Comparison of ENCODE assay signal across 9 cellular contexts in the genomic region with DNA sequence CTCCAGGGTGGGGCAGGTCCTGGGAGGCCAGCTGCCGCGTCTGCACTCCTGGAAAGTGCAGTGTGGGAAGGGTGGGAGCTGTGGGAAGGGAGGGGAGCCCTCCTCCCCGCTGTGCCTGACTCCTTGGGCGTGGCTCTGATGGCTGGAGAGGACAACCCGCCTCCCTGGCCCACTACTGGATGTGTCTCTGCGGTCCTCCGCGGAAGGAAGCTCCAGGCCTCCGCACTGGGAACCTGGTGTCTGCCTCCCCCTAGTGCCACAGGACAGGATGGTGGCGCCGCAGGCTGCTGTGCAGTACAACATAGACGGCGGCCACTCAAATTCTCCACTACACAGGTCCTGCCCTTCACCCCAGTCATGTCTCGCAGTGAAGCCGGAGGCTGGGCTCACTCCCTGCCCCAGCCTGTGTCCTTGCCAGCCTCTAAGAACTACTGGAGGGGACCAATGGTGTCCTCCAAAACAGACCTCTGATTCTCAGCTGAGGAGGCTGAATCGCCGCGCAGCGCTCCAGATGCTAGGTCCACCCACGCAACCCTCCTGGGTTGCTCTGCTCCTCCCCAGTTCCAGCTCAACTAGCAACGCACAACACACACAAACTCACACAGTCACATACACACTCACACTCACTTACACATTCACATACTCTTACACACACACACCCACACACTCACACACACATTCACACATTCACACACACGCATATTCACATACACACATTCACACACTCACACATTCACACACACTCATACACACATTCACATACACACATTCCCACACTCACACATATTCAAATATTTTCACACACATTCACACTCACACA. TPM values are rescaled to one million over a fixed set of nuclear protein-coding genes. Genes with fewer than 3 reads are reported as not detected.
A peak's percentile ranks its signal among the peaks of the same experiment; 100 is the strongest.
DNase-seq lines count a peak whose midpoint lies in the region; ATAC-seq and TF ChIP-seq lines count a peak whose summit lies in the region.
"Had no signal": no experiment of that assay in that cellular context is flagged by ENCODE, and none has a peak within 500 bp of the region (broad histone marks: within the 10 kb centered on the region; RNA-seq: fewer than 3 reads in every experiment).

No MANE protein-coding gene starts in this region.

- POLR2A ChIA-PET in activated CD4-positive, alpha-beta T cell treated with anti-CD3 and anti-CD28 coated beads, Interleukin-2, amount 10 ng/mL, durations not matched to agents 7 days and 5 days (lab: Charles Lee), result no interaction called here

- no peak overlapping the region for H3K27ac Mint-ChIP-seq in activated CD4-positive, alpha-beta T cell treated with anti-CD3 and anti-CD28 coated beads, Interleukin-2, amount 10 ng/mL, durations not matched to agents 7 days and 5 days
- H3K27ac Mint-ChIP-seq in naive B cell, result peak overlapping the region; percentile 3 to 62 (median 20)

- H3K4me3 ChIP-seq in epithelial cell of proximal tubule (ENCODE audit: low read depth, low read length), result no peak overlapping the region

- peak; percentile 38 for TF ChIP-seq CTCF in epithelial cell of proximal tubule (conservative IDR thresholded peaks at IDR 0.05; ENCODE audit: low read depth, low read length)

- H3K27me3 Mint-ChIP-seq in activated CD4-positive, alpha-beta T cell treated with anti-CD3 and anti-CD28 coated beads, Interleukin-2, amount 10 ng/mL, durations not matched to agents 7 days and 5 days, result peaks cover 10% of the 10 kb centered on the region
- H3K27me3 Mint-ChIP-seq in naive B cell, result peaks cover 0 to 16% (median 7%) of the 10 kb centered on the region in 3 donors

- H3K4me1 Mint-ChIP-seq in activated CD4-positive, alpha-beta T cell treated with anti-CD3 and anti-CD28 coated beads, Interleukin-2, amount 10 ng/mL, durations not matched to agents 7 days and 5 days, result peaks cover 28% of the 10 kb centered on the region
- peaks cover 14 to 41% (median 23%) of the 10 kb centered on the region in 3 donors for H3K4me1 Mint-ChIP-seq in naive B cell

- H3K9me3 Mint-ChIP-seq in activated CD4-positive, alpha-beta T cell treated with anti-CD3 and anti-CD28 coated beads, Interleukin-2, amount 10 ng/mL, durations not matched to agents 7 days and 5 days, result no peaks in the 10 kb centered on the region
- H3K9me3 Mint-ChIP-seq in naive B cell, result no peaks in the 10 kb centered on the region

- ATAC-seq in GM19324 (IDR thresholded peaks at IDR 0.05; ENCODE audit: low FRiP score, unreplicated experiment) (peak; percentile 77), naive B cell (ENCODE audit: low read depth in 2 of 2) (peak; percentile 58 to 74), GM21723 (IDR thresholded peaks at IDR 0.05; ENCODE audit: unreplicated experiment) (no peak), HG03045 (IDR thresholded peaks at IDR 0.05; ENCODE audit: unreplicated experiment) (no peak)

- H3K4me3 Mint-ChIP-seq in activated CD4-positive, alpha-beta T cell treated with anti-CD3 and anti-CD28 coated beads, Interleukin-2, amount 10 ng/mL, durations not matched to agents 7 days and 5 days, result no peak overlapping the region
- no peak overlapping the region for H3K4me3 Mint-ChIP-seq in naive B cell

- DNase-seq in Ammon's horn (ENCODE audit: low spot score) (peak; percentile 91), NCI-H2227 treated with DMSO at 0.1 percent for 48 hours (lab: John Stamatoyannopoulos, UW) (peak; percentile 69), epithelial cell of proximal tubule (ENCODE audit: low read depth) (no peak), naive B cell (no peak)
- peak; percentile 56 for DNase-seq in activated CD4-positive, alpha-beta T cell treated with anti-CD3 and anti-CD28 coated beads, Interleukin-2, amount 10 ng/mL, durations not matched to agents 7 days and 5 days

- CTCF ChIA-PET in activated CD4-positive, alpha-beta T cell treated with anti-CD3 and anti-CD28 coated beads, Interleukin-2, amount 10 ng/mL, durations not matched to agents 7 days and 5 days (lab: Charles Lee), result interaction anchor here (0.5 to 4.7 kb wide), 15 partner anchors 8 to 955 kb away, joined by 3 to 73 read pairs (median 9); partner anchors contain the start of gene FXYD2

- no peaks in the 10 kb centered on the region for H3K36me3 Mint-ChIP-seq in activated CD4-positive, alpha-beta T cell treated with anti-CD3 and anti-CD28 coated beads, Interleukin-2, amount 10 ng/mL, durations not matched to agents 7 days and 5 days (ENCODE audit: low read depth)
- peaks cover 0 to 2% of the 10 kb centered on the region in 2 donors for H3K36me3 Mint-ChIP-seq in naive B cell

RNA-seq across cellular contexts. Expression of gene DSCAML1, which starts 12.4 kb away (rescaled TPM):
- total RNA-seq in activated CD4-positive, alpha-beta T cell treated with anti-CD3 and anti-CD28 coated beads, Interleukin-2, amount 10 ng/mL, durations not matched to agents 7 days and 5 days, result under 1 TPM; 0.02 to 0.25 TPM
- total RNA-seq in epithelial cell of proximal tubule, result 0.29 and 4.0 TPM in 2 replicates
- polyA plus RNA-seq in naive B cell (ENCODE audit: low read depth in 6 of 6), result under 1 TPM in 3 of 6 donors, not detected in 3; 0.03 to 0.25 (median 0.11) TPM
- total RNA-seq: glomerular endothelial cell had no signal

RNA-seq across cellular contexts. Expression of gene FXYD2, which starts 15.1 kb away (rescaled TPM):
- 1 to 10 TPM in 1 of 2 experiments, under 1 TPM in 1; 0.97 to 1.3 TPM for total RNA-seq in activated CD4-positive, alpha-beta T cell treated with anti-CD3 and anti-CD28 coated beads, Interleukin-2, amount 10 ng/mL, durations not matched to agents 7 days and 5 days
- 109 and 286 TPM in 2 replicates for total RNA-seq in epithelial cell of proximal tubule
- 1 to 10 TPM in 1 of 6 donors, under 1 TPM in 2, not detected in 3; 0.74 to 4.0 (median 0.75) TPM for polyA plus RNA-seq in naive B cell (ENCODE audit: low read depth in 6 of 6)

Comparison
In these comparisons a context has a peak if more than half of its experiments do, and no peak if none do; other contexts are left out.
1. DNase-seq: peak in Ammon's horn (single experiment), NCI-H2227 treated with DMSO at 0.1 percent for 48 hours (single experiment) and activated CD4-positive, alpha-beta T cell treated with anti-CD3 and anti-CD28 coated beads, Interleukin-2, amount 10 ng/mL, durations not matched to agents 7 days and 5 days (single experiment); none in epithelial cell of proximal tubule (single experiment) and naive B cell (single experiment).
2. ATAC-seq: peak in GM19324 (single experiment) and naive B cell (2 of 2); none in GM21723 (single experiment) and HG03045 (single experiment).
3. RNA of gene FXYD2, which starts 15.1 kb away (total RNA-seq): 109 to 286 TPM in epithelial cell of proximal tubule; 0.97 to 1.3 TPM in activated CD4-positive, alpha-beta T cell treated with anti-CD3 and anti-CD28 coated beads, Interleukin-2, amount 10 ng/mL, durations not matched to agents 7 days and 5 days; every median in the first group is over 10 times any median in the second.